10 cellular contexts compared by ENCODE assay signal in genomic region chr6:73774311-73774766, GRCh38.
DNase-seq lines count a peak whose midpoint lies in the region; ATAC-seq and TF ChIP-seq lines count a peak whose summit lies in the region.
"Had no signal": no experiment of that assay in that cellular context is flagged by ENCODE, and none has a peak within 500 bp of the region (broad histone marks: within the 10 kb centered on the region; RNA-seq: fewer than 3 reads in every experiment).

No MANE protein-coding gene starts in this region.

- no peaks in the 10 kb centered on the region for H3K79me2 ChIP-seq in OCI-LY7 (ENCODE audit: insufficient read depth, low read depth, low read length)

- H3K4me3 ChIP-seq in OCI-LY7 (ENCODE audit: low read depth, low read length, poor library complexity, severe bottlenecking): no peak overlapping the region

- POLR2A ChIA-PET in OCI-LY7 (lab: Charles Lee): no interaction called here
- POLR2A ChIA-PET in naive thymus-derived CD8-positive, alpha-beta T cell (lab: Charles Lee): no interaction called here

- peaks cover 8% of the 10 kb centered on the region for H3K4me1 Mint-ChIP-seq in mesothelial cell of epicardium
- no peaks in the 10 kb centered on the region for H3K4me1 Mint-ChIP-seq in naive thymus-derived CD8-positive, alpha-beta T cell
- H3K4me1 Mint-ChIP-seq: neural crest cell had no signal

- H3K4me2 ChIP-seq in OCI-LY7 (ENCODE audit: low read length): no peak overlapping the region

- no peak overlapping the region for H3K27ac ChIP-seq in OCI-LY7 (ENCODE audit: low read depth, low read length, poor library complexity, severe bottlenecking)

- DNase-seq in HS-5 (ENCODE audit: low read depth): peak; percentile 53
- peak; percentile 69 for DNase-seq in dermis blood vessel endothelial cell
- DNase-seq in pulmonary artery endothelial cell (ENCODE audit: low read depth, low spot score): peak; percentile 69
- DNase-seq in OCI-LY7 (ENCODE audit: low spot score): no peak
- DNase-seq in mesothelial cell of epicardium (ENCODE audit: low spot score in 2 of 2, unreplicated experiment in 2 of 2): no peak
- DNase-seq in putamen (ENCODE audit: low spot score): no peak
- DNase-seq in naive thymus-derived CD8-positive, alpha-beta T cell: no peak
- DNase-seq: NCI-H345 had no signal

- peak; percentile 68 for ATAC-seq in GM18868 (IDR thresholded peaks at IDR 0.05; ENCODE audit: unreplicated experiment)
- no peak for ATAC-seq in naive thymus-derived CD8-positive, alpha-beta T cell

- CTCF ChIA-PET in OCI-LY7 (lab: Charles Lee; ENCODE audit: unreplicated experiment): no interaction called here

- no peak overlapping the region for H2AFZ ChIP-seq in OCI-LY7 (ENCODE audit: low read length)

- peaks cover 15% of the 10 kb centered on the region for H3K9me3 Mint-ChIP-seq in mesothelial cell of epicardium
- no peaks in the 10 kb centered on the region for H3K9me3 Mint-ChIP-seq in naive thymus-derived CD8-positive, alpha-beta T cell

- no peaks in the 10 kb centered on the region for H3K9me2 ChIP-seq in OCI-LY7 (ENCODE audit: insufficient read depth, low read length)

- H3K4me3 Mint-ChIP-seq in mesothelial cell of epicardium: no peak overlapping the region
- H3K4me3 Mint-ChIP-seq in naive thymus-derived CD8-positive, alpha-beta T cell: no peak overlapping the region
- H3K4me3 Mint-ChIP-seq: neural crest cell had no signal

- no peak for TF ChIP-seq CTCF in OCI-LY7 (conservative IDR thresholded peaks at IDR 0.05; ENCODE audit: low read length)
- TF ChIP-seq CTCF in mesothelial cell of epicardium (IDR thresholded peaks at IDR 0.05; ENCODE audit: unreplicated experiment): no peak

- no peaks in the 10 kb centered on the region for H4K20me1 ChIP-seq in OCI-LY7 (ENCODE audit: insufficient read depth, low read length)

- no peaks in the 10 kb centered on the region for H3K27me3 Mint-ChIP-seq in mesothelial cell of epicardium (ENCODE audit: low read depth)
- H3K27me3 Mint-ChIP-seq in naive thymus-derived CD8-positive, alpha-beta T cell: peaks cover 0 to 9% (median 0%) of the 10 kb centered on the region in 5 donors

- no peak overlapping the region for H3K27ac Mint-ChIP-seq in mesothelial cell of epicardium
- no peak overlapping the region for H3K27ac Mint-ChIP-seq in naive thymus-derived CD8-positive, alpha-beta T cell

- no peaks in the 10 kb centered on the region for H3K36me3 Mint-ChIP-seq in mesothelial cell of epicardium
- H3K36me3 Mint-ChIP-seq in naive thymus-derived CD8-positive, alpha-beta T cell: no peaks in the 10 kb centered on the region

- intact Hi-C loops in OCI-LY7 (cut with micrococcal nuclease; ENCODE audit: unreplicated experiment): no loop called here

- no peaks in the 10 kb centered on the region for H3K4me1 ChIP-seq in OCI-LY7 (ENCODE audit: insufficient read depth, low read length, poor library complexity, severe bottlenecking)

- no TSS peak for BruUV-seq in OCI-LY7 (replicated peaks; lab: Mats Ljungman, UMichigan)

- no peaks in the 10 kb centered on the region for H3K36me3 ChIP-seq in OCI-LY7 (ENCODE audit: insufficient read depth, low read length)

- no peaks in the 10 kb centered on the region for H3K9me3 ChIP-seq in OCI-LY7 (ENCODE audit: low read length)

Comparison
In these comparisons a context has a peak if more than half of its experiments do, and no peak if none do; other contexts are left out.
1. DNase-seq: peak in HS-5 (single experiment), dermis blood vessel endothelial cell (single experiment) and pulmonary artery endothelial cell (single experiment); none in OCI-LY7 (single experiment), mesothelial cell of epicardium (0 of 2), putamen (single experiment) and naive thymus-derived CD8-positive, alpha-beta T cell (0 of 10).